ENCODE assay signal across 19 cellular contexts in genomic region chr18:41073372-41073954, GRCh38.
DNase-seq lines count a peak whose midpoint lies in the region; ATAC-seq and TF ChIP-seq lines count a peak whose summit lies in the region.
"Had no signal": no experiment of that assay in that cellular context is flagged by ENCODE, and none has a peak within 500 bp of the region (broad histone marks: within the 10 kb centered on the region; RNA-seq: fewer than 3 reads in every experiment).

No MANE protein-coding gene starts in this region.

- H3K27me3 Mint-ChIP-seq in activated naive CD4-positive, alpha-beta T cell treated with anti-CD3 and anti-CD28 coated beads for 36 hours (ENCODE audit: low read depth): no peaks in the 10 kb centered on the region
- no peaks in the 10 kb centered on the region for H3K27me3 Mint-ChIP-seq in activated CD4-positive, alpha-beta memory T cell treated with anti-CD3 and anti-CD28 coated beads, Interleukin-2, amount 10 ng/mL, durations not matched to agents 7 days and 5 days
- H3K27me3 Mint-ChIP-seq: activated CD4-positive, alpha-beta T cell treated with anti-CD3 and anti-CD28 coated beads, Interleukin-2, amount 10 ng/mL, durations not matched to agents 7 days and 5 days; activated naive CD8-positive, alpha-beta T cell treated with anti-CD3 and anti-CD28 coated beads, Interleukin-2, amount 10 ng/mL, durations not matched to agents 7 days and 5 days; activated T-cell treated with anti-CD3 and anti-CD28 coated beads, Interleukin-2, amount 50 U/mL, for 24 hours; CD4-positive, alpha-beta T cell had no signal

- H3K9me3 ChIP-seq in Karpas-422 (ENCODE audit: low read length): no peaks in the 10 kb centered on the region
- H3K9me3 ChIP-seq: thyroid gland had no signal

- intact Hi-C loops in activated naive CD4-positive, alpha-beta T cell treated with anti-CD3 and anti-CD28 coated beads for 36 hours (cut with micrococcal nuclease): no loop called here

- no peak overlapping the region for H2AFZ ChIP-seq in Karpas-422 (ENCODE audit: low read length)

- H3K27me3 ChIP-seq in foreskin keratinocyte (no peaks in the 10 kb centered on the region), Karpas-422 (ENCODE audit: low read length) (no peaks in the 10 kb centered on the region)
- H3K27me3 ChIP-seq: heart right ventricle, thyroid gland had no signal

- no peaks in the 10 kb centered on the region for H3K36me3 ChIP-seq in Karpas-422 (ENCODE audit: insufficient read depth, low read length)
- H3K36me3 ChIP-seq: heart right ventricle, thyroid gland had no signal

- H4K20me1 ChIP-seq in Karpas-422 (ENCODE audit: insufficient read depth, low read depth, low read length): no peaks in the 10 kb centered on the region

- POLR2A ChIA-PET in activated CD4-positive, alpha-beta memory T cell treated with anti-CD3 and anti-CD28 coated beads, Interleukin-2, amount 10 ng/mL, durations not matched to agents 7 days and 5 days (lab: Charles Lee): no interaction called here

- H3K27ac ChIP-seq in foreskin keratinocyte (no peak overlapping the region), Karpas-422 (ENCODE audit: low read length) (no peak overlapping the region)
- H3K27ac ChIP-seq: heart right ventricle, SK-N-MC, thyroid gland had no signal

- peaks cover 6% of the 10 kb centered on the region for H3K9me3 Mint-ChIP-seq in activated naive CD4-positive, alpha-beta T cell treated with anti-CD3 and anti-CD28 coated beads for 36 hours
- H3K9me3 Mint-ChIP-seq in activated CD4-positive, alpha-beta memory T cell treated with anti-CD3 and anti-CD28 coated beads, Interleukin-2, amount 10 ng/mL, durations not matched to agents 7 days and 5 days: peaks cover 8% of the 10 kb centered on the region
- H3K9me3 Mint-ChIP-seq: activated CD4-positive, alpha-beta T cell treated with anti-CD3 and anti-CD28 coated beads, Interleukin-2, amount 10 ng/mL, durations not matched to agents 7 days and 5 days had no signal

- TF ChIP-seq CTCF in foreskin keratinocyte (conservative IDR thresholded peaks at IDR 0.05): no peak

- H3K79me2 ChIP-seq in Karpas-422 (ENCODE audit: low read length): no peaks in the 10 kb centered on the region

- H3K9ac ChIP-seq in Karpas-422 (ENCODE audit: low read length): no peak overlapping the region

- H3K9me2 ChIP-seq in Karpas-422 (replicated peaks; ENCODE audit: insufficient read depth, low read length): no peaks in the 10 kb centered on the region

- no peak overlapping the region for H3K27ac Mint-ChIP-seq in activated naive CD4-positive, alpha-beta T cell treated with anti-CD3 and anti-CD28 coated beads for 36 hours
- no peak overlapping the region for H3K27ac Mint-ChIP-seq in activated CD4-positive, alpha-beta memory T cell treated with anti-CD3 and anti-CD28 coated beads, Interleukin-2, amount 10 ng/mL, durations not matched to agents 7 days and 5 days
- H3K27ac Mint-ChIP-seq: activated CD4-positive, alpha-beta T cell treated with anti-CD3 and anti-CD28 coated beads, Interleukin-2, amount 10 ng/mL, durations not matched to agents 7 days and 5 days; activated naive CD8-positive, alpha-beta T cell treated with anti-CD3 and anti-CD28 coated beads, Interleukin-2, amount 10 ng/mL, durations not matched to agents 7 days and 5 days; activated T-cell treated with anti-CD3 and anti-CD28 coated beads, Interleukin-2, amount 50 U/mL, for 24 hours; CD4-positive, alpha-beta T cell had no signal

- no peak overlapping the region for H3K4me2 ChIP-seq in Karpas-422 (ENCODE audit: low read depth, low read length, poor library complexity, severe bottlenecking)

- no peak overlapping the region for H3K4me3 Mint-ChIP-seq in activated naive CD4-positive, alpha-beta T cell treated with anti-CD3 and anti-CD28 coated beads for 36 hours
- no peak overlapping the region for H3K4me3 Mint-ChIP-seq in activated CD4-positive, alpha-beta memory T cell treated with anti-CD3 and anti-CD28 coated beads, Interleukin-2, amount 10 ng/mL, durations not matched to agents 7 days and 5 days
- H3K4me3 Mint-ChIP-seq: activated CD4-positive, alpha-beta T cell treated with anti-CD3 and anti-CD28 coated beads, Interleukin-2, amount 10 ng/mL, durations not matched to agents 7 days and 5 days; activated naive CD8-positive, alpha-beta T cell treated with anti-CD3 and anti-CD28 coated beads, Interleukin-2, amount 10 ng/mL, durations not matched to agents 7 days and 5 days; activated T-cell treated with anti-CD3 and anti-CD28 coated beads, Interleukin-2, amount 50 U/mL, for 24 hours; CD4-positive, alpha-beta T cell had no signal

- H3K4me1 ChIP-seq in foreskin keratinocyte (peaks cover 16% of the 10 kb centered on the region), Karpas-422 (ENCODE audit: low read length) (no peaks in the 10 kb centered on the region)
- H3K4me1 ChIP-seq: heart right ventricle, thyroid gland had no signal

- ATAC-seq in foreskin keratinocyte (peak; percentile 62), HG02588 (IDR thresholded peaks at IDR 0.05; ENCODE audit: unreplicated experiment) (no peak)
- ATAC-seq: heart right ventricle, sciatic nerve had no signal

- no peak overlapping the region for H3K4me3 ChIP-seq in Karpas-422 (ENCODE audit: low read length)
- H3K4me3 ChIP-seq: heart right ventricle, SK-N-MC, thyroid gland had no signal

- no peaks in the 10 kb centered on the region for H3K36me3 Mint-ChIP-seq in activated naive CD4-positive, alpha-beta T cell treated with anti-CD3 and anti-CD28 coated beads for 36 hours (ENCODE audit: low read depth)
- H3K36me3 Mint-ChIP-seq in activated CD4-positive, alpha-beta memory T cell treated with anti-CD3 and anti-CD28 coated beads, Interleukin-2, amount 10 ng/mL, durations not matched to agents 7 days and 5 days (ENCODE audit: low read depth): no peaks in the 10 kb centered on the region
- H3K36me3 Mint-ChIP-seq: activated naive CD8-positive, alpha-beta T cell treated with anti-CD3 and anti-CD28 coated beads, Interleukin-2, amount 10 ng/mL, durations not matched to agents 7 days and 5 days had no signal

- peak; percentile 93 for DNase-seq in A172 (ENCODE audit: low spot score)
- peak; percentile 43 for DNase-seq in HS-5 (ENCODE audit: low read depth)
- peak; percentile 51 for DNase-seq in astrocyte of the hippocampus (ENCODE audit: low read depth, low spot score)
- peak; percentile 50 to 76 for DNase-seq in foreskin keratinocyte
- no peak for DNase-seq in activated naive CD4-positive, alpha-beta T cell treated with anti-CD3 and anti-CD28 coated beads for 36 hours
- DNase-seq in Karpas-422: no peak
- no peak for DNase-seq in activated CD4-positive, alpha-beta memory T cell treated with anti-CD3 and anti-CD28 coated beads, Interleukin-2, amount 10 ng/mL, durations not matched to agents 7 days and 5 days
- DNase-seq: 8988T; activated CD4-positive, alpha-beta T cell treated with anti-CD3 and anti-CD28 coated beads, Interleukin-2, amount 10 ng/mL, durations not matched to agents 7 days and 5 days; activated naive CD8-positive, alpha-beta T cell treated with anti-CD3 and anti-CD28 coated beads, Interleukin-2, amount 10 ng/mL, durations not matched to agents 7 days and 5 days; activated T-cell treated with anti-CD3 and anti-CD28 coated beads, Interleukin-2, amount 50 U/mL, for 24 hours; CD4-positive, alpha-beta T cell; heart right ventricle; NCI-H2029 treated with DMSO at 0.1 percent for 48 hours; NCI-H524 treated with DMSO at 0.1 percent for 48 hours; thyroid gland had no signal

- H3K4me1 Mint-ChIP-seq in activated naive CD4-positive, alpha-beta T cell treated with anti-CD3 and anti-CD28 coated beads for 36 hours (ENCODE audit: low read depth): no peaks in the 10 kb centered on the region
- H3K4me1 Mint-ChIP-seq in activated CD4-positive, alpha-beta memory T cell treated with anti-CD3 and anti-CD28 coated beads, Interleukin-2, amount 10 ng/mL, durations not matched to agents 7 days and 5 days: no peaks in the 10 kb centered on the region
- H3K4me1 Mint-ChIP-seq: activated CD4-positive, alpha-beta T cell treated with anti-CD3 and anti-CD28 coated beads, Interleukin-2, amount 10 ng/mL, durations not matched to agents 7 days and 5 days; activated naive CD8-positive, alpha-beta T cell treated with anti-CD3 and anti-CD28 coated beads, Interleukin-2, amount 10 ng/mL, durations not matched to agents 7 days and 5 days had no signal

- CTCF ChIA-PET in activated naive CD4-positive, alpha-beta T cell treated with anti-CD3 and anti-CD28 coated beads for 36 hours (lab: Charles Lee): no interaction called here
- CTCF ChIA-PET in activated CD4-positive, alpha-beta memory T cell treated with anti-CD3 and anti-CD28 coated beads, Interleukin-2, amount 10 ng/mL, durations not matched to agents 7 days and 5 days (lab: Charles Lee): no interaction called here

Comparison
In these comparisons a context has a peak if more than half of its experiments do, and no peak if none do; other contexts are left out.
1. DNase-seq: peak in A172 (single experiment), HS-5 (single experiment), astrocyte of the hippocampus (single experiment) and foreskin keratinocyte (2 of 2); none in activated naive CD4-positive, alpha-beta T cell treated with anti-CD3 and anti-CD28 coated beads for 36 hours (single experiment), Karpas-422 (single experiment) and activated CD4-positive, alpha-beta memory T cell treated with anti-CD3 and anti-CD28 coated beads, Interleukin-2, amount 10 ng/mL, durations not matched to agents 7 days and 5 days (single experiment).